9 cellular contexts compared by ENCODE assay signal in genomic region chr18:73688851-73689659, GRCh38.
A peak's percentile ranks its signal among the peaks of the same experiment; 100 is the strongest.
DNase-seq lines count a peak whose midpoint lies in the region; ATAC-seq and TF ChIP-seq lines count a peak whose summit lies in the region.
"Had no signal": no experiment of that assay in that cellular context is flagged by ENCODE, and none has a peak within 500 bp of the region (broad histone marks: within the 10 kb centered on the region; RNA-seq: fewer than 3 reads in every experiment).

No MANE protein-coding gene starts in this region.

- intact Hi-C loops in aorta (cut with DNase I) = no loop called here

- H3K4me3 ChIP-seq in fibroblast of mammary gland (ENCODE audit: control insufficient read depth, low read depth, low read length) (no peak overlapping the region), HAP-1 (no peak overlapping the region), aorta (ENCODE audit: low read length in 2 of 2) (no peak overlapping the region)

- H3K4me1 ChIP-seq in HAP-1 = no peaks in the 10 kb centered on the region
- no peaks in the 10 kb centered on the region for H3K4me1 ChIP-seq in aorta (ENCODE audit: control insufficient read depth in 1 of 2, insufficient read depth in 2 of 2, low read length in 2 of 2)

- H3K9me3 ChIP-seq in HAP-1 = no peaks in the 10 kb centered on the region
- H3K9me3 ChIP-seq in aorta (ENCODE audit: control insufficient read depth, low read length) = no peaks in the 10 kb centered on the region

- TF ChIP-seq CTCF in fibroblast of mammary gland (conservative IDR thresholded peaks at IDR 0.05; ENCODE audit: control insufficient read depth, insufficient read depth, low read depth, low read length) = no peak

- peak; percentile 62 for ATAC-seq in GM21529 (IDR thresholded peaks at IDR 0.05; ENCODE audit: unreplicated experiment)
- no peak for ATAC-seq in aorta (ENCODE audit: low FRiP score)
- no peak for ATAC-seq in HG03460 (IDR thresholded peaks at IDR 0.05; ENCODE audit: unreplicated experiment)

- 28 to 29% methylated on average over 9 of the region's 9 CpGs for WGBS in aorta, 2 donors

- DNase-seq in AG08396 (ENCODE audit: low spot score) (peak; percentile 29), NCI-H128 (lab: John Stamatoyannopoulos, UW; ENCODE audit: unreplicated experiment) (peak; percentile 37), fibroblast of mammary gland (ENCODE audit: low read depth) (peak; percentile 96), DMS53 (lab: John Stamatoyannopoulos, UW) (no peak), HAP-1 (ENCODE audit: low spot score in 2 of 2) (no peak), aorta (no peak)
- DNase-seq: DND-41 had no signal

- H3K27me3 ChIP-seq in HAP-1 (ENCODE audit: low read depth) = no peaks in the 10 kb centered on the region
- no peaks in the 10 kb centered on the region for H3K27me3 ChIP-seq in aorta (ENCODE audit: control insufficient read depth in 1 of 2, insufficient read depth in 2 of 2, low read length in 1 of 2)

- H3K36me3 ChIP-seq in HAP-1 (replicated peaks) (no peaks in the 10 kb centered on the region), aorta (ENCODE audit: control insufficient read depth in 1 of 2, insufficient read depth in 2 of 2, low read length in 1 of 2) (no peaks in the 10 kb centered on the region)

- in situ Hi-C loops in HAP-1 (cut with MboI; ENCODE audit: low sequenced_read_pairs) = no loop called here

- no peak overlapping the region for H3K27ac ChIP-seq in aorta (ENCODE audit: low read depth in 1 of 2, low read length in 2 of 2)

Comparison
In these comparisons a context has a peak if more than half of its experiments do, and no peak if none do; other contexts are left out.
1. DNase-seq: peak in AG08396 (single experiment), NCI-H128 (single experiment) and fibroblast of mammary gland (single experiment); none in DMS53 (single experiment), HAP-1 (0 of 2) and aorta (0 of 2).